12 cellular contexts compared by ENCODE assay signal in genomic region chr2:214103199-214104001, GRCh38.
DNase-seq lines count a peak whose midpoint lies in the region; ATAC-seq lines count a peak whose summit lies in the region.
"Had no signal": no experiment of that assay in that cellular context is flagged by ENCODE, and none has a peak within 500 bp of the region (broad histone marks: within the 10 kb centered on the region; RNA-seq: fewer than 3 reads in every experiment).

No MANE protein-coding gene starts in this region.

- ATAC-seq in GM21528 (IDR thresholded peaks at IDR 0.05; ENCODE audit: low FRiP score, unreplicated experiment): no peak
- ATAC-seq in GM21717 (IDR thresholded peaks at IDR 0.05; ENCODE audit: unreplicated experiment): no peak
- no peak for ATAC-seq in GM18907 (IDR thresholded peaks at IDR 0.05; ENCODE audit: unreplicated experiment)
- ATAC-seq: gastrocnemius medialis had no signal

- DNase-seq in DMS 273 treated with DMSO at 0.1 percent for 48 hours (lab: John Stamatoyannopoulos, UW) (peak; percentile 20), NCI-H1436 (lab: John Stamatoyannopoulos, UW) (peak; percentile 70), SK-N-DZ (ENCODE audit: low spot score) (peak; percentile 13), left kidney (ENCODE audit: low read depth, low spot score) (peak; percentile 67), NCI-H526 treated with DMSO at 0.1 percent for 48 hours (lab: John Stamatoyannopoulos, UW) (no peak)
- DNase-seq: activated CD4-positive, alpha-beta T cell treated with anti-CD3 and anti-CD28 coated beads, Interleukin-2, amount 10 ng/mL, durations not matched to agents 24 days and 14 days; aorta; gastrocnemius medialis; nephron progenitor cell had no signal
